ENCODE assay signal across 1 cellular context in genomic region chr7:87747681-87748080, GRCh38.
TF ChIP-seq lines count a peak whose summit lies in the region.

No MANE protein-coding gene starts in this region.

TF ChIP-seq in WTC11, 78 proteins besides CTCF, POLR2A, EP300 and RAD21 (continued from another document):
- TF ChIP-seq NR1H2 (CRISPR knock-in tag; IDR thresholded peaks at IDR 0.05) (no peak), ZBTB21 (CRISPR knock-in tag; IDR thresholded peaks at IDR 0.05; ENCODE audit: borderline replicate concordance) (no peak), FOXP4 (CRISPR knock-in tag; IDR thresholded peaks at IDR 0.05) (no peak), ATF6 (CRISPR knock-in tag; IDR thresholded peaks at IDR 0.05) (no peak)
